ENCODE assay signal across 1 cellular context in genomic region chr14:90405755-90406154, GRCh38.
TF ChIP-seq lines count a peak whose summit lies in the region.

No MANE protein-coding gene starts in this region.

TF ChIP-seq in K562, 482 proteins besides CTCF, POLR2A, EP300 and RAD21:
- TF ChIP-seq, protein P1, sequence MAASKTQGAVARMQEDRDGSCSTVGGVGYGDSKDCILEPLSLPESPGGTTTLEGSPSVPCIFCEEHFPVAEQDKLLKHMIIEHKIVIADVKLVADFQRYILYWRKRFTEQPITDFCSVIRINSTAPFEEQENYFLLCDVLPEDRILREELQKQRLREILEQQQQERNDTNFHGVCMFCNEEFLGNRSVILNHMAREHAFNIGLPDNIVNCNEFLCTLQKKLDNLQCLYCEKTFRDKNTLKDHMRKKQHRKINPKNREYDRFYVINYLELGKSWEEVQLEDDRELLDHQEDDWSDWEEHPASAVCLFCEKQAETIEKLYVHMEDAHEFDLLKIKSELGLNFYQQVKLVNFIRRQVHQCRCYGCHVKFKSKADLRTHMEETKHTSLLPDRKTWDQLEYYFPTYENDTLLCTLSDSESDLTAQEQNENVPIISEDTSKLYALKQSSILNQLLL (CRISPR knock-in tag; IDR thresholded peaks at IDR 0.05; ENCODE audit: borderline replicate concordance): no peak
- peak; percentile 26 for TF ChIP-seq POLR2B (IDR thresholded peaks at IDR 0.05; ENCODE audit: low read depth, partially characterized antibody)
- TF ChIP-seq, protein P2, sequence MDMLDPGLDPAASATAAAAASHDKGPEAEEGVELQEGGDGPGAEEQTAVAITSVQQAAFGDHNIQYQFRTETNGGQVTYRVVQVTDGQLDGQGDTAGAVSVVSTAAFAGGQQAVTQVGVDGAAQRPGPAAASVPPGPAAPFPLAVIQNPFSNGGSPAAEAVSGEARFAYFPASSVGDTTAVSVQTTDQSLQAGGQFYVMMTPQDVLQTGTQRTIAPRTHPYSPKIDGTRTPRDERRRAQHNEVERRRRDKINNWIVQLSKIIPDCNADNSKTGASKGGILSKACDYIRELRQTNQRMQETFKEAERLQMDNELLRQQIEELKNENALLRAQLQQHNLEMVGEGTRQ (CRISPR knock-in tag; IDR thresholded peaks at IDR 0.05): no peak
